Comparison of ENCODE assay signal across 10 cellular contexts in genomic region chr19:3324405-3324856, GRCh38. TPM values are rescaled to one million over a fixed set of nuclear protein-coding genes. Genes with fewer than 3 reads are reported as not detected.
DNase-seq lines count a peak whose midpoint lies in the region; ATAC-seq, FAIRE-seq and TF ChIP-seq lines count a peak whose summit lies in the region.
"Had no signal": no experiment of that assay in that cellular context is flagged by ENCODE, and none has a peak within 500 bp of the region (broad histone marks: within the 10 kb centered on the region; RNA-seq: fewer than 3 reads in every experiment).

No MANE protein-coding gene starts in this region.

- H3K36me3 Mint-ChIP-seq in activated naive CD8-positive, alpha-beta T cell treated with anti-CD3 and anti-CD28 coated beads, Interleukin-2, amount 10 ng/mL, durations not matched to agents 7 days and 5 days = no peaks in the 10 kb centered on the region

- no peaks in the 10 kb centered on the region for H3K9me3 Mint-ChIP-seq in activated naive CD8-positive, alpha-beta T cell treated with anti-CD3 and anti-CD28 coated beads, Interleukin-2, amount 10 ng/mL, durations not matched to agents 7 days and 5 days

- H3K27me3 ChIP-seq in keratinocyte (ENCODE audit: control insufficient read depth, extremely low read depth, insufficient read depth, low read length) = peaks cover 13% of the 10 kb centered on the region

- DNase-seq in NCI-H2029 treated with DMSO at 0.1 percent for 48 hours (lab: John Stamatoyannopoulos, UW) (peak; percentile 4), NCI-H2029 (lab: John Stamatoyannopoulos, UW) (no peak), T-helper 1 cell (peak; percentile 26 to 70 (median 56)), keratinocyte (ENCODE audit: low read depth, low spot score) (no peak), middle frontal gyrus (ENCODE audit: extremely low spot score, low spot score) (no peak)
- peak; percentile 83 for DNase-seq in activated naive CD8-positive, alpha-beta T cell treated with anti-CD3 and anti-CD28 coated beads, Interleukin-2, amount 10 ng/mL, durations not matched to agents 7 days and 5 days
- peak; percentile 65 to 84 (median 71) for DNase-seq in stimulated activated CD4-positive, alpha-beta T cell treated with anti-CD3 and anti-CD28 coated beads, TNF-alpha, amount 100 ng/mL, for 48 hours (ENCODE audit: low read depth in 3 of 3)

- H3K27ac ChIP-seq in keratinocyte (ENCODE audit: control insufficient read depth, insufficient read depth, low read length) = no peak overlapping the region
- H3K27ac ChIP-seq: BLaER1 treated with 17β-estradiol and CSF1 and Interleukin-3, amounts not matched to agents 10 nM and 100 nM had no signal

- ATAC-seq in activated naive CD8-positive, alpha-beta T cell treated with anti-CD3 and anti-CD28 coated beads, Interleukin-2, amount 10 ng/mL, durations not matched to agents 7 days and 5 days (ENCODE audit: low read depth) = peak; percentile 50
- no peak for ATAC-seq in GM21529 (IDR thresholded peaks at IDR 0.05; ENCODE audit: unreplicated experiment)

- no peaks in the 10 kb centered on the region for H3K9me3 ChIP-seq in keratinocyte (ENCODE audit: control insufficient read depth, low read depth, low read length)
- H3K9me3 ChIP-seq: BLaER1 treated with 17β-estradiol and CSF1 and Interleukin-3, amounts not matched to agents 10 nM and 100 nM had no signal

- no peaks in the 10 kb centered on the region for H3K79me2 ChIP-seq in keratinocyte (ENCODE audit: control insufficient read depth, insufficient read depth, low read length)

- no peaks in the 10 kb centered on the region for H3K36me3 ChIP-seq in keratinocyte (ENCODE audit: control insufficient read depth in 2 of 2, extremely low read depth in 1 of 2, insufficient read depth in 2 of 2, low read length in 2 of 2)
- H3K36me3 ChIP-seq: BLaER1 treated with 17β-estradiol and CSF1 and Interleukin-3, amounts not matched to agents 10 nM and 100 nM had no signal

- POLR2A ChIA-PET in activated naive CD8-positive, alpha-beta T cell treated with anti-CD3 and anti-CD28 coated beads, Interleukin-2, amount 10 ng/mL, durations not matched to agents 7 days and 5 days (lab: Charles Lee) = no interaction called here

- H3K27ac Mint-ChIP-seq in activated naive CD8-positive, alpha-beta T cell treated with anti-CD3 and anti-CD28 coated beads, Interleukin-2, amount 10 ng/mL, durations not matched to agents 7 days and 5 days = no peak overlapping the region

- no peak overlapping the region for H3K4me3 ChIP-seq in keratinocyte (ENCODE audit: control insufficient read depth in 2 of 3, extremely low read depth in 1 of 3, insufficient read depth in 2 of 3, low read depth in 1 of 3, low read length in 3 of 3)
- H3K4me3 ChIP-seq: BLaER1 treated with 17β-estradiol and CSF1 and Interleukin-3, amounts not matched to agents 10 nM and 100 nM had no signal

- no peak overlapping the region for H3K4me3 Mint-ChIP-seq in activated naive CD8-positive, alpha-beta T cell treated with anti-CD3 and anti-CD28 coated beads, Interleukin-2, amount 10 ng/mL, durations not matched to agents 7 days and 5 days

- no peak overlapping the region for H3K4me2 ChIP-seq in keratinocyte (ENCODE audit: control insufficient read depth, extremely low read depth, insufficient read depth, low read depth, low read length)
- H3K4me2 ChIP-seq: BLaER1 treated with 17β-estradiol and CSF1 and Interleukin-3, amounts not matched to agents 10 nM and 100 nM had no signal

- peak; percentile 88 to 92 (median 92) for TF ChIP-seq CTCF in keratinocyte (optimal IDR thresholded peaks at IDR 0.05 in 1 of 3, IDR thresholded peaks at IDR 0.05 in 1 of 3, conservative IDR thresholded peaks at IDR 0.05 in 1 of 3; ENCODE audit: extremely low read depth in 1 of 3, insufficient read depth in 2 of 3, low read length in 3 of 3)

- peaks cover 2% of the 10 kb centered on the region for H3K27me3 Mint-ChIP-seq in activated naive CD8-positive, alpha-beta T cell treated with anti-CD3 and anti-CD28 coated beads, Interleukin-2, amount 10 ng/mL, durations not matched to agents 7 days and 5 days

- no peaks in the 10 kb centered on the region for H4K20me1 ChIP-seq in keratinocyte (ENCODE audit: control insufficient read depth, extremely low read depth, insufficient read depth, low read length)
- H4K20me1 ChIP-seq: BLaER1 treated with 17β-estradiol and CSF1 and Interleukin-3, amounts not matched to agents 10 nM and 100 nM had no signal

- no peak overlapping the region for H3K9ac ChIP-seq in keratinocyte (ENCODE audit: control insufficient read depth, extremely low read depth, insufficient read depth, low read length)
- H3K9ac ChIP-seq: BLaER1 treated with 17β-estradiol and CSF1 and Interleukin-3, amounts not matched to agents 10 nM and 100 nM had no signal

- H2AFZ ChIP-seq in keratinocyte (ENCODE audit: control insufficient read depth, low read length) = no peak overlapping the region

- dilution Hi-C loops in keratinocyte (cut with MboI; ENCODE audit: extremely low pct_ligation_motif_present, low sequenced_read_pairs) = no loop called here

- H3K9me1 ChIP-seq in keratinocyte (ENCODE audit: control insufficient read depth, extremely low read depth, insufficient read depth, low read length) = no peaks in the 10 kb centered on the region

- no peak for FAIRE-seq in keratinocyte (lab: Jason Lieb, UNC)
- FAIRE-seq: colon had no signal

- H3K4me1 ChIP-seq in keratinocyte (ENCODE audit: control insufficient read depth, extremely low read depth, insufficient read depth, low read length) = peaks cover 3% of the 10 kb centered on the region

- peaks cover 2% of the 10 kb centered on the region for H3K4me1 Mint-ChIP-seq in activated naive CD8-positive, alpha-beta T cell treated with anti-CD3 and anti-CD28 coated beads, Interleukin-2, amount 10 ng/mL, durations not matched to agents 7 days and 5 days

RNA-seq across cellular contexts. Expression of gene NFIC, which starts 42.0 kb away (rescaled TPM):
- total RNA-seq in activated naive CD8-positive, alpha-beta T cell treated with anti-CD3 and anti-CD28 coated beads, Interleukin-2, amount 10 ng/mL, durations not matched to agents 7 days and 5 days = 10 to 100 TPM; 18.0 to 19.3 TPM
- polyA plus RNA-seq in keratinocyte = 1.8 to 7.6 TPM (median 2.4 TPM) in 3 replicates
- polyA plus RNA-seq in keratinocyte (2011; ENCODE audit: low read depth) = 31.7 TPM
- 3.3 and 8.9 TPM in 2 replicates for polyA plus RNA-seq in keratinocyte (2011; cell fraction: cytosol; rRNA removed)
- polyA plus RNA-seq in keratinocyte (2011; cell fraction: nucleus; rRNA removed) = 15.0 and 19.2 TPM in 2 replicates
- 26.2 and 57.7 TPM in 2 replicates for polyA plus RNA-seq in keratinocyte (2012; ENCODE audit: low replicate concordance)
- 6.3 to 75.9 TPM (median 7.7 TPM) in 3 replicates for polyA minus RNA-seq in keratinocyte
- 18.4 TPM for polyA minus RNA-seq in keratinocyte (2011; cell fraction: cytosol; rRNA and poly(A)+ RNA removed)
- polyA minus RNA-seq in keratinocyte (2011; cell fraction: nucleus; rRNA and poly(A)+ RNA removed) = 10.4 and 17.4 TPM in 2 replicates

Comparison
In these comparisons a context has a peak if more than half of its experiments do, and no peak if none do; other contexts are left out.
1. DNase-seq: peak in NCI-H2029 treated with DMSO at 0.1 percent for 48 hours (single experiment), T-helper 1 cell (5 of 5), activated naive CD8-positive, alpha-beta T cell treated with anti-CD3 and anti-CD28 coated beads, Interleukin-2, amount 10 ng/mL, durations not matched to agents 7 days and 5 days (single experiment) and stimulated activated CD4-positive, alpha-beta T cell treated with anti-CD3 and anti-CD28 coated beads, TNF-alpha, amount 100 ng/mL, for 48 hours (3 of 3); none in NCI-H2029 (single experiment), keratinocyte (single experiment) and middle frontal gyrus (single experiment).